In the genomic region with DNA sequence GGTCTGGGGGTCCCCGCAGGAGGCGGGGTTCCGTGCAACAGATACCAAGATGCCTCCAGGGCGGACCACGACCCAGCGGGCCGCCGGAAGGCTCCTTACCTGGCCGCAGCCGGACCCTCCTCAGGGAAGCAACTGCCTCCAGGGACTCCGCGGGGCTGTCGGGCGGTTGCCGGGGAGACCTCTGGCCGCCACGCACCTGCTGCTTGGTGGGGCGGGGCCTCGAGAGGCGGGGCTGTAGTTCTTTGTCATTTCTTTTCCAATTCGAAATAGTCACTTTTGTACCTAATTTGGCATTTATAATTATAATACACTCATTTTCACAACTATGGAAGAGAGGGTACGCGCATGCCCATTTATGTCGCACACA, we compare ENCODE assay signal across 8 cellular contexts. TPM values are rescaled to one million over a fixed set of nuclear protein-coding genes. Genes with fewer than 3 reads are reported as not detected.
DNase-seq lines count a peak whose midpoint lies in the region; ATAC-seq lines count a peak whose summit lies in the region.

No MANE protein-coding gene starts in this region.

- CTCF ChIA-PET in activated CD4-positive, alpha-beta memory T cell treated with anti-CD3 and anti-CD28 coated beads, Interleukin-2, amount 10 ng/mL, durations not matched to agents 7 days and 5 days (lab: Charles Lee): interaction anchor here (1.3 to 1.7 kb wide), 2 partner anchors 15 to 349 kb away, joined by 5 read pairs; no protein-coding TSS in a partner anchor

- peaks cover 23% of the 10 kb centered on the region for H3K4me1 Mint-ChIP-seq in activated CD4-positive, alpha-beta memory T cell treated with anti-CD3 and anti-CD28 coated beads, Interleukin-2, amount 10 ng/mL, durations not matched to agents 7 days and 5 days

- H3K4me3 Mint-ChIP-seq in activated CD4-positive, alpha-beta memory T cell treated with anti-CD3 and anti-CD28 coated beads, Interleukin-2, amount 10 ng/mL, durations not matched to agents 7 days and 5 days: peak overlapping the region; percentile 83

- H3K36me3 ChIP-seq in ectodermal cell (ENCODE audit: control insufficient read depth, insufficient read depth, low read length) (no peaks in the 10 kb centered on the region), mesodermal cell (ENCODE audit: control insufficient read depth, insufficient read depth, low read length) (no peaks in the 10 kb centered on the region)

- no peaks in the 10 kb centered on the region for H3K9me3 ChIP-seq in ectodermal cell (ENCODE audit: control insufficient read depth, low read length)
- no peaks in the 10 kb centered on the region for H3K9me3 ChIP-seq in mesodermal cell (ENCODE audit: control insufficient read depth, low read length)

- peaks cover 7% of the 10 kb centered on the region for H3K27me3 Mint-ChIP-seq in activated CD4-positive, alpha-beta memory T cell treated with anti-CD3 and anti-CD28 coated beads, Interleukin-2, amount 10 ng/mL, durations not matched to agents 7 days and 5 days

- H3K4me3 ChIP-seq in ectodermal cell (ENCODE audit: insufficient read depth, low read depth, low read length) (peak overlapping the region; percentile 95), mesodermal cell (ENCODE audit: extremely low read depth, insufficient read depth, low read length, poor library complexity, severe bottlenecking) (peak overlapping the region; percentile 84)

- H3K27ac Mint-ChIP-seq in activated CD4-positive, alpha-beta memory T cell treated with anti-CD3 and anti-CD28 coated beads, Interleukin-2, amount 10 ng/mL, durations not matched to agents 7 days and 5 days: peak overlapping the region; percentile 72

- no peaks in the 10 kb centered on the region for H3K9me3 Mint-ChIP-seq in activated CD4-positive, alpha-beta memory T cell treated with anti-CD3 and anti-CD28 coated beads, Interleukin-2, amount 10 ng/mL, durations not matched to agents 7 days and 5 days

- H3K27ac ChIP-seq in ectodermal cell (ENCODE audit: insufficient read depth, low read depth, low read length, poor library complexity, severe bottlenecking) (peak overlapping the region; percentile 95), mesodermal cell (ENCODE audit: low read depth, low read length, severe bottlenecking) (peak overlapping the region; percentile 68)

- WGBS in ectodermal cell, 2 experiments: 0 to 1% methylated on average over 24 of the region's 24 CpGs
- WGBS in mesodermal cell (ENCODE audit: insufficient coverage in 2 of 2), 2 experiments: 1% methylated on average over 15 of the region's 24 CpGs

- H3K4me1 ChIP-seq in ectodermal cell (ENCODE audit: control insufficient read depth, insufficient read depth, low read length) (no peaks in the 10 kb centered on the region), mesodermal cell (ENCODE audit: control insufficient read depth, insufficient read depth, low read length, poor library complexity, severe bottlenecking) (no peaks in the 10 kb centered on the region)

- ATAC-seq in GM18511 (IDR thresholded peaks at IDR 0.05; ENCODE audit: unreplicated experiment): peak; percentile 44
- peak; percentile 32 for ATAC-seq in HG02884 (IDR thresholded peaks at IDR 0.05; ENCODE audit: unreplicated experiment)

- POLR2A ChIA-PET in activated CD4-positive, alpha-beta memory T cell treated with anti-CD3 and anti-CD28 coated beads, Interleukin-2, amount 10 ng/mL, durations not matched to agents 7 days and 5 days (lab: Charles Lee): interaction anchor here (1.9 to 2.0 kb wide), 3 partner anchors 11 to 236 kb away, joined by 4 to 6 read pairs (median 6); no protein-coding TSS in a partner anchor

- peaks cover 3% of the 10 kb centered on the region for H3K27me3 ChIP-seq in ectodermal cell (ENCODE audit: control insufficient read depth, insufficient read depth, low read length, poor library complexity, severe bottlenecking)

- DNase-seq in NCI-H2107 treated with DMSO at 0.1 percent for 48 hours (lab: John Stamatoyannopoulos, UW; ENCODE audit: unreplicated experiment) (peak; percentile 73), DMS114 treated with DMSO at 0.1 percent for 48 hours (lab: John Stamatoyannopoulos, UW; ENCODE audit: unreplicated experiment) (no peak)
- peak; percentile 66 for DNase-seq in activated CD4-positive, alpha-beta memory T cell treated with anti-CD3 and anti-CD28 coated beads, Interleukin-2, amount 10 ng/mL, durations not matched to agents 7 days and 5 days
- peak; percentile 26 to 27 for DNase-seq in stimulated activated CD8-positive, alpha-beta memory T cell treated with anti-CD3 and anti-CD28 coated beads, Interleukin-4, amount 100 ng/mL, for 1 hour (ENCODE audit: low read depth in 2 of 2, low spot score in 1 of 2)

- no peaks in the 10 kb centered on the region for H3K36me3 Mint-ChIP-seq in activated CD4-positive, alpha-beta memory T cell treated with anti-CD3 and anti-CD28 coated beads, Interleukin-2, amount 10 ng/mL, durations not matched to agents 7 days and 5 days (ENCODE audit: low read depth)

RNA-seq across cellular contexts. Expression of gene AK9, which starts 0.6 kb away (rescaled TPM):
- 1 to 10 TPM; 4.9 to 5.5 TPM for total RNA-seq in activated CD4-positive, alpha-beta memory T cell treated with anti-CD3 and anti-CD28 coated beads, Interleukin-2, amount 10 ng/mL, durations not matched to agents 7 days and 5 days
- 7.4 TPM for polyA plus RNA-seq in ectodermal cell (2013, experiment 1 of 4)
- 7.8 TPM for polyA plus RNA-seq in ectodermal cell (2013, experiment 2 of 4)
- 6.5 TPM for polyA plus RNA-seq in ectodermal cell (2013, experiment 3 of 4)
- 7.5 TPM for polyA plus RNA-seq in ectodermal cell (2013, experiment 4 of 4)
- 4.2 TPM for polyA plus RNA-seq in mesodermal cell (2013, experiment 1 of 2)
- polyA plus RNA-seq in mesodermal cell (2013, experiment 2 of 2): 5.7 TPM

RNA-seq across cellular contexts. Expression of gene FIG4, which starts 0.7 kb away (rescaled TPM):
- 10 to 100 TPM; 13.5 to 14.4 TPM for total RNA-seq in activated CD4-positive, alpha-beta memory T cell treated with anti-CD3 and anti-CD28 coated beads, Interleukin-2, amount 10 ng/mL, durations not matched to agents 7 days and 5 days
- polyA plus RNA-seq in ectodermal cell (2013, experiment 1 of 4): 29.3 TPM
- polyA plus RNA-seq in ectodermal cell (2013, experiment 2 of 4): 29.4 TPM
- 27.3 TPM for polyA plus RNA-seq in ectodermal cell (2013, experiment 3 of 4)
- 28.8 TPM for polyA plus RNA-seq in ectodermal cell (2013, experiment 4 of 4)
- polyA plus RNA-seq in mesodermal cell (2013, experiment 1 of 2): 17.0 TPM
- 14.7 TPM for polyA plus RNA-seq in mesodermal cell (2013, experiment 2 of 2)
